In genomic region chr16:15519767-15520166, GRCh38 we compare ENCODE assay signal across 21 cellular contexts.
"Had no signal": no experiment of that assay in that cellular context is flagged by ENCODE, and none has a peak within 500 bp of the region (broad histone marks: within the 10 kb centered on the region; RNA-seq: fewer than 3 reads in every experiment).

No MANE protein-coding gene starts in this region.

- H3K27ac ChIP-seq: cardiac muscle cell had no signal

- H3K36me3 Mint-ChIP-seq: activated naive CD4-positive, alpha-beta T cell treated with anti-CD3 and anti-CD28 coated beads, Interleukin-2, amount 50 U/mL, for 24 hours; mesothelial cell of epicardium had no signal

- ATAC-seq: activated CD4-positive, CD25-positive, alpha-beta regulatory T cell treated with anti-CD3 and anti-CD28 coated beads, Interleukin-2, amount 50 U/mL, for 24 hours; left colon had no signal

- H3K9me3 ChIP-seq: right atrium auricular region, upper lobe of left lung had no signal

- H3K4me3 Mint-ChIP-seq: activated naive CD4-positive, alpha-beta T cell treated with anti-CD3 and anti-CD28 coated beads, Interleukin-2, amount 50 U/mL, for 24 hours; mesothelial cell of epicardium; stimulated activated naive CD8-positive, alpha-beta T cell treated with anti-CD3 and anti-CD28 coated beads, Interleukin-15, Interleukin-2, amounts not matched to agents 100 ng/mL and 50 ng/mL, for 24 hours had no signal

- H3K27ac Mint-ChIP-seq: activated naive CD4-positive, alpha-beta T cell treated with anti-CD3 and anti-CD28 coated beads, Interleukin-2, amount 50 U/mL, for 24 hours; mesothelial cell of epicardium; stimulated activated naive CD8-positive, alpha-beta T cell treated with anti-CD3 and anti-CD28 coated beads, Interleukin-15, Interleukin-2, amounts not matched to agents 100 ng/mL and 50 ng/mL, for 24 hours had no signal

- H3K9me3 Mint-ChIP-seq: activated naive CD4-positive, alpha-beta T cell treated with anti-CD3 and anti-CD28 coated beads, Interleukin-2, amount 50 U/mL, for 24 hours; mesothelial cell of epicardium; stimulated activated naive CD8-positive, alpha-beta T cell treated with anti-CD3 and anti-CD28 coated beads, Interleukin-15, Interleukin-2, amounts not matched to agents 100 ng/mL and 50 ng/mL, for 24 hours had no signal

- H3K36me3 ChIP-seq: cardiac muscle cell, right atrium auricular region, upper lobe of left lung had no signal

- H3K27me3 Mint-ChIP-seq: activated naive CD4-positive, alpha-beta T cell treated with anti-CD3 and anti-CD28 coated beads, Interleukin-2, amount 50 U/mL, for 24 hours; stimulated activated naive CD8-positive, alpha-beta T cell treated with anti-CD3 and anti-CD28 coated beads, Interleukin-15, Interleukin-2, amounts not matched to agents 100 ng/mL and 50 ng/mL, for 24 hours had no signal

- H3K4me3 ChIP-seq: cardiac muscle cell, dorsolateral prefrontal cortex, lung, right atrium auricular region, upper lobe of left lung had no signal

- DNase-seq: activated CD4-positive, alpha-beta T cell treated with anti-CD3 and anti-CD28 coated beads, Interleukin-2, amount 50 U/mL, for 1 hour; activated CD8-positive, alpha-beta memory T cell treated with anti-CD3 and anti-CD28 coated beads for 24 hours; activated CD8-positive, alpha-beta memory T cell treated with anti-CD3 and anti-CD28 coated beads, Interleukin-2, amount 50 U/mL, for 48 hours; activated effector memory CD4-positive, alpha-beta T cell treated with Interleukin-2 at 50 U/mL for 16 hours; activated T-cell treated with anti-CD3 and anti-CD28 coated beads, Interleukin-2, amount 50 U/mL, for 48 hours; dorsolateral prefrontal cortex; foreskin melanocyte; hypothalamus; islet precursor cell; left colon; occipital lobe; T-helper 1 cell; T-helper 9 cell; upper lobe of left lung had no signal

- H3K27me3 ChIP-seq: cardiac muscle cell, dorsolateral prefrontal cortex, right atrium auricular region, upper lobe of left lung had no signal
